ENCODE assay signal across 11 cellular contexts in genomic region chr2:9212010-9212638, GRCh38. TPM values are rescaled to one million over a fixed set of nuclear protein-coding genes. Genes with fewer than 3 reads are reported as not detected.
DNase-seq lines count a peak whose midpoint lies in the region; ATAC-seq and TF ChIP-seq lines count a peak whose summit lies in the region.
"Had no signal": no experiment of that assay in that cellular context is flagged by ENCODE, and none has a peak within 500 bp of the region (broad histone marks: within the 10 kb centered on the region; RNA-seq: fewer than 3 reads in every experiment).

No MANE protein-coding gene starts in this region.

- no peak for ATAC-seq in gastroesophageal sphincter

- TF ChIP-seq CTCF in C4-2B (conservative IDR thresholded peaks at IDR 0.05) = no peak
- no peak for TF ChIP-seq CTCF in gastroesophageal sphincter (IDR thresholded peaks at IDR 0.05)
- no peak for TF ChIP-seq CTCF in sigmoid colon (IDR thresholded peaks at IDR 0.05)

- no peak for TF ChIP-seq EP300 in gastroesophageal sphincter (IDR thresholded peaks at IDR 0.05)
- TF ChIP-seq EP300 in sigmoid colon (IDR thresholded peaks at IDR 0.05) = no peak

- H3K36me3 ChIP-seq in gastroesophageal sphincter = no peaks in the 10 kb centered on the region
- no peaks in the 10 kb centered on the region for H3K36me3 ChIP-seq in sigmoid colon
- H3K36me3 ChIP-seq: ovary had no signal

- H3K27ac ChIP-seq in C4-2B (peak overlapping the region; percentile 63), gastroesophageal sphincter (peak overlapping the region in 3 of 4 donors; percentile 53 to 65 (median 60)), sigmoid colon (peak overlapping the region; percentile 39 to 93 (median 55))
- H3K27ac ChIP-seq: ovary had no signal

- 88 to 96% methylated on average over 3 to 6 of the region's 9 CpGs for WGBS in gastroesophageal sphincter (ENCODE audit: low coverage in 1 of 2), 2 donors
- WGBS in sigmoid colon, 2 donors = 19 to 67% methylated on average over 9 of the region's 9 CpGs

- intact Hi-C loops in sigmoid colon (cut with DNase I) = no loop called here

- DNase-seq in NCI-H748 (lab: John Stamatoyannopoulos, UW; ENCODE audit: unreplicated experiment) = peak; percentile 53
- DNase-seq in sigmoid colon = no peak
- DNase-seq in GOT3 (lab: John Stamatoyannopoulos, UW) = no peak
- no peak for DNase-seq in hypothalamus (lab: John Stamatoyannopoulos, UW)
- DNase-seq in HuH-7.5 (ENCODE audit: low spot score) = no peak
- DNase-seq in dermis blood vessel endothelial cell = no peak
- DNase-seq: amniotic stem cell; CD4-positive, alpha-beta T cell; ovary had no signal

- TF ChIP-seq POLR2A in gastroesophageal sphincter (IDR thresholded peaks at IDR 0.05) (no peak), sigmoid colon (IDR thresholded peaks at IDR 0.05) (no peak)

- H3K4me1 ChIP-seq in gastroesophageal sphincter (peaks cover 0 to 93% (median 24%) of the 10 kb centered on the region in 3 donors), sigmoid colon (peaks cover 0 to 72% (median 54%) of the 10 kb centered on the region in 4 donors)

- H3K9me3 ChIP-seq in gastroesophageal sphincter (no peaks in the 10 kb centered on the region), sigmoid colon (no peaks in the 10 kb centered on the region)
- H3K9me3 ChIP-seq: ovary had no signal

- H3K27me3 ChIP-seq in gastroesophageal sphincter = no peaks in the 10 kb centered on the region
- no peaks in the 10 kb centered on the region for H3K27me3 ChIP-seq in sigmoid colon
- H3K27me3 ChIP-seq: ovary had no signal

- H3K4me3 ChIP-seq in gastroesophageal sphincter (no peak overlapping the region), sigmoid colon (no peak overlapping the region)
- H3K4me3 ChIP-seq: ovary had no signal

RNA-seq across cellular contexts. Expression of gene ASAP2, which starts 5.5 kb away (rescaled TPM):
- total RNA-seq in gastroesophageal sphincter (10 to 100 TPM; 18.3 to 31.4 (median 26.2) TPM), sigmoid colon (10 to 100 TPM; 22.1 to 56.5 (median 26.5) TPM), dermis blood vessel endothelial cell (58.0 and 59.6 TPM in 2 replicates)
- 10 to 100 TPM; 15.1 to 31.7 (median 25.8) TPM for polyA plus RNA-seq in sigmoid colon
